In genomic region chr15:72758195-72758594, GRCh38 we compare ENCODE assay signal across 15 cellular contexts. TPM values are rescaled to one million over a fixed set of nuclear protein-coding genes. Genes with fewer than 3 reads are reported as not detected.
DNase-seq lines count a peak whose midpoint lies in the region; ATAC-seq and TF ChIP-seq lines count a peak whose summit lies in the region.
"Had no signal": no experiment of that assay in that cellular context is flagged by ENCODE, and none has a peak within 500 bp of the region (broad histone marks: within the 10 kb centered on the region; RNA-seq: fewer than 3 reads in every experiment).

No MANE protein-coding gene starts in this region.

- peaks cover 0 to 77% (median 20%) of the 10 kb centered on the region in 4 donors for H3K36me3 ChIP-seq in sigmoid colon

- H3K4me1 ChIP-seq in sigmoid colon = no peaks in the 10 kb centered on the region
- H3K4me1 ChIP-seq: esophagus squamous epithelium had no signal

- CTCF ChIA-PET in RWPE1 (lab: Yijun Ruan, JAX) = no interaction called here

- no peak for TF ChIP-seq EP300 in sigmoid colon (IDR thresholded peaks at IDR 0.05)

- no peak overlapping the region for H3K4me3 ChIP-seq in dorsolateral prefrontal cortex
- H3K4me3 ChIP-seq in sigmoid colon = no peak overlapping the region
- H3K4me3 ChIP-seq: esophagus squamous epithelium, PC-9, skin epidermis had no signal

- POLR2A ChIA-PET in RWPE1 (lab: Yijun Ruan, JAX; ENCODE audit: low non-redundant PET) = no interaction called here

- intact Hi-C loops in dorsolateral prefrontal cortex (cut with DNase I) (no loop called here), sigmoid colon (cut with DNase I) (no loop called here)

- DNase-seq in EH (ENCODE audit: low read depth) (peak; percentile 94), RWPE1 (ENCODE audit: low spot score) (peak; percentile 16), dorsolateral prefrontal cortex (no peak), myocyte (ENCODE audit: low read depth) (peak; percentile 84), sigmoid colon (no peak), SHP77 treated with DMSO at 0.1 percent for 48 hours (lab: John Stamatoyannopoulos, UW) (no peak)
- DNase-seq: activated B cell treated with CpG ODN at 0.5 μM for 24 hours, activated gamma-delta T cell, DMS153, esophagus squamous epithelium, NCI-H187, PC-9 had no signal

- H3K9me3 ChIP-seq in sigmoid colon = no peaks in the 10 kb centered on the region
- H3K9me3 ChIP-seq: esophagus squamous epithelium had no signal

- H3K27ac ChIP-seq in RWPE1 (no peak overlapping the region), dorsolateral prefrontal cortex (peak overlapping the region in 53 of 59 donors; percentile 4 to 86 (median 64)), sigmoid colon (peak overlapping the region in 1 of 4 donors; percentile 30)
- H3K27ac ChIP-seq: PC-9 had no signal

- TF ChIP-seq CTCF in RWPE1 (conservative IDR thresholded peaks at IDR 0.05; ENCODE audit: low read depth) (no peak), dorsolateral prefrontal cortex (IDR thresholded peaks at IDR 0.05 in 54 of 56, conservative IDR thresholded peaks at IDR 0.05 in 2 of 56; ENCODE audit: low read depth in 1 of 56, partially characterized antibody in 56 of 56) (no peak), sigmoid colon (IDR thresholded peaks at IDR 0.05) (no peak)

- no peaks in the 10 kb centered on the region for H3K27me3 ChIP-seq in dorsolateral prefrontal cortex
- H3K27me3 ChIP-seq in sigmoid colon = no peaks in the 10 kb centered on the region
- H3K27me3 ChIP-seq: esophagus squamous epithelium had no signal

- TF ChIP-seq POLR2A in sigmoid colon (IDR thresholded peaks at IDR 0.05) = no peak

- WGBS in sigmoid colon, 2 donors = 87 to 89% methylated on average over 2 of the region's 2 CpGs

- no peak for ATAC-seq in HG02588 (IDR thresholded peaks at IDR 0.05; ENCODE audit: unreplicated experiment)
- no peak for ATAC-seq in GM19023 (IDR thresholded peaks at IDR 0.05; ENCODE audit: unreplicated experiment)

RNA-seq across cellular contexts. Expression of gene ADPGK, which starts 25.4 kb away (rescaled TPM):
- total RNA-seq in dorsolateral prefrontal cortex (10 to 100 TPM; 18.9 to 53.0 (median 30.7) TPM), myocyte (36.2 and 40.1 TPM in 2 replicates), sigmoid colon (10 to 100 TPM; 23.9 to 30.5 (median 27.2) TPM)
- polyA plus RNA-seq in myocyte (2012) = 33.3 TPM
- polyA plus RNA-seq in sigmoid colon = 10 to 100 TPM; 10.2 to 41.1 (median 17.1) TPM

Comparison
In these comparisons a context has a peak if more than half of its experiments do, and no peak if none do; other contexts are left out.
1. DNase-seq: peak in EH (single experiment), RWPE1 (single experiment) and myocyte (single experiment); none in dorsolateral prefrontal cortex (0 of 10), sigmoid colon (single experiment) and SHP77 treated with DMSO at 0.1 percent for 48 hours (single experiment).